13 cellular contexts compared by ENCODE assay signal in the genomic region with DNA sequence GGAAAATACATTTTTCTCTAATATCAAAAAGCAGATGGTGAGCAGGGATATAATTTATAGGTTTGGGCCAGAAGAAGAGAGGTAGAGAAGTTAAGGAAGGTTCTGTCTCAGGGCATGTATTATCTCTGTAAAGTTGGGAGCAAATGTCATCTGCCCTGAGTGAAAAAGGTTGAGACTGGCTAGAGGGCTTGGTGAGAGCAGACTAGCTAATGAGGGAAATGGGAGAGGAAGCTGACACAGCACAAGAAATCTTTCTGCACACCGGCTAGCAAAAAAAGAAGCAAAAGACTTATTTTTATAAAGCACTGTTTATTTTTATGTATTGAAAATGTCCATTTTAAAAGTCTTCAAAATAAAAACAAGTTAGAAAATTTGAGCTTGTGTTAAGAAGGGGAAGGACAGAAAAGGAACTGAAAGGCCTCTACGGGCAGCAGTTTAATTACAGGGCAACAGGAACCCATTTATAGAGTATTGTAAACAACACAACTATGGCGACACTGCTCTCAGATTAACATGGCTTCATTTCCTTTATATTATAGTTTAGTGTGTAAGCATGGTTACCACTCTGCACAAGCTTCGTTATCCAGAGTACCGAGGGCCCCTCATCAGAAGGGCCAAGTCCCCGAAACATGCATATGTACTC. TPM values are rescaled to one million over a fixed set of nuclear protein-coding genes. Genes with fewer than 3 reads are reported as not detected.
DNase-seq lines count a peak whose midpoint lies in the region; ATAC-seq and TF ChIP-seq lines count a peak whose summit lies in the region.
"Had no signal": no experiment of that assay in that cellular context is flagged by ENCODE, and none has a peak within 500 bp of the region (broad histone marks: within the 10 kb centered on the region; RNA-seq: fewer than 3 reads in every experiment).

No MANE protein-coding gene starts in this region.

- intact Hi-C loops in spleen (cut with DNase I; ENCODE audit: low total_unique reads), result no loop called here

- WGBS in spleen, 5 donors, result 60 to 74% (median 65%) methylated on average over 6 of the region's 6 CpGs

- no peaks in the 10 kb centered on the region for H3K9me3 ChIP-seq in T-helper 17 cell (ENCODE audit: control insufficient read depth, low read length, poor library complexity, severe bottlenecking)
- H3K9me3 ChIP-seq in spleen, result peaks cover 0 to 11% (median 4%) of the 10 kb centered on the region in 8 donors
- H3K9me3 ChIP-seq: SK-N-SH had no signal

- no peaks in the 10 kb centered on the region for H3K27me3 Mint-ChIP-seq in T-helper 17 cell

- peaks cover 0 to 13% (median 0%) of the 10 kb centered on the region in 6 donors for H3K4me1 ChIP-seq in spleen

- no peak overlapping the region for H3K4me3 Mint-ChIP-seq in T-helper 17 cell
- H3K4me3 Mint-ChIP-seq: activated CD8-positive, alpha-beta T cell treated with anti-CD3 and anti-CD28 coated beads, Interleukin-2, amount 10 ng/mL, durations not matched to agents 7 days and 5 days had no signal

- TF ChIP-seq POLR2A in spleen (IDR thresholded peaks at IDR 0.05), result no peak

- peaks cover 45% of the 10 kb centered on the region for H3K4me1 Mint-ChIP-seq in T-helper 17 cell

- H3K27me3 ChIP-seq in GM06990 (replicated peaks; ENCODE audit: control insufficient read depth, insufficient read depth, low read length) (no peaks in the 10 kb centered on the region), spleen (replicated peaks in 1 of 7) (no peaks in the 10 kb centered on the region)

- H3K36me3 Mint-ChIP-seq in T-helper 17 cell (ENCODE audit: low read depth), result peaks cover 21% of the 10 kb centered on the region

- TF ChIP-seq CTCF in GM06990 (IDR thresholded peaks at IDR 0.05; ENCODE audit: insufficient read depth, low read length, poor library complexity, severe bottlenecking), result no peak
- TF ChIP-seq CTCF in spleen (IDR thresholded peaks at IDR 0.05 in 8 of 11, conservative IDR thresholded peaks at IDR 0.05 in 3 of 11), result no peak

- DNase-seq in GM06990 (ENCODE audit: extremely low read depth, insufficient read length) (peak; percentile 35), T-helper 17 cell (no peak), Kasumi-1 (lab: John Stamatoyannopoulos, UW) (no peak), dermis blood vessel endothelial cell (no peak), DMS53 treated with DMSO at 0.1 percent for 48 hours (lab: John Stamatoyannopoulos, UW; ENCODE audit: unreplicated experiment) (no peak), spleen (no peak)
- DNase-seq: activated CD8-positive, alpha-beta T cell treated with anti-CD3 and anti-CD28 coated beads, Interleukin-2, amount 10 ng/mL, durations not matched to agents 7 days and 5 days; COR-L47; SK-N-SH had no signal

- peak overlapping the region; percentile 97 for H3K27ac Mint-ChIP-seq in T-helper 17 cell

- H3K36me3 ChIP-seq in GM06990 (ENCODE audit: control insufficient read depth, insufficient read depth, low read length) (no peaks in the 10 kb centered on the region), spleen (peaks cover 0 to 67% (median 30%) of the 10 kb centered on the region in 6 donors)

- H3K4me3 ChIP-seq in GM06990 (replicated peaks; ENCODE audit: low read depth, low read length), result no peak overlapping the region
- H3K4me3 ChIP-seq in spleen, result no peak overlapping the region
- H3K4me3 ChIP-seq: skin epidermis had no signal

- ATAC-seq in GM19438 (IDR thresholded peaks at IDR 0.05; ENCODE audit: low read depth, unreplicated experiment), result peak; percentile 55
- peak; percentile 68 for ATAC-seq in HG03066 (IDR thresholded peaks at IDR 0.05; ENCODE audit: low read depth, unreplicated experiment)
- ATAC-seq in T-helper 17 cell, result no peak
- ATAC-seq: activated CD8-positive, alpha-beta T cell treated with anti-CD3 and anti-CD28 coated beads, Interleukin-2, amount 10 ng/mL, durations not matched to agents 7 days and 5 days had no signal

- H3K27ac ChIP-seq in spleen, result peak overlapping the region in 4 of 8 donors; percentile 43 to 64 (median 52)
- H3K27ac ChIP-seq: skin epidermis had no signal

RNA-seq across cellular contexts. Expression of a gene that starts 17.4 kb away (rescaled TPM):
- total RNA-seq in T-helper 17 cell, result 10 to 100 TPM; 34.8 to 60.7 TPM
- not detected in 2 replicates for total RNA-seq in dermis blood vessel endothelial cell
- 1 to 10 TPM; 1.5 to 8.7 (median 4.3) TPM for total RNA-seq in spleen
- polyA plus RNA-seq in spleen, result 1 to 10 TPM; 1.3 to 2.2 (median 1.8) TPM
- total RNA-seq: astrocyte had no signal
- polyA plus RNA-seq: SK-N-SH had no signal
